Comparison of ENCODE assay signal across 1 cellular context in genomic region chr2:75561566-75562512, GRCh38.
TF ChIP-seq lines count a peak whose summit lies in the region.

No MANE protein-coding gene starts in this region.

TF ChIP-seq in HepG2, 621 proteins besides CTCF, POLR2A, EP300 and RAD21 (continued from another document):
- TF ChIP-seq, protein P1, sequence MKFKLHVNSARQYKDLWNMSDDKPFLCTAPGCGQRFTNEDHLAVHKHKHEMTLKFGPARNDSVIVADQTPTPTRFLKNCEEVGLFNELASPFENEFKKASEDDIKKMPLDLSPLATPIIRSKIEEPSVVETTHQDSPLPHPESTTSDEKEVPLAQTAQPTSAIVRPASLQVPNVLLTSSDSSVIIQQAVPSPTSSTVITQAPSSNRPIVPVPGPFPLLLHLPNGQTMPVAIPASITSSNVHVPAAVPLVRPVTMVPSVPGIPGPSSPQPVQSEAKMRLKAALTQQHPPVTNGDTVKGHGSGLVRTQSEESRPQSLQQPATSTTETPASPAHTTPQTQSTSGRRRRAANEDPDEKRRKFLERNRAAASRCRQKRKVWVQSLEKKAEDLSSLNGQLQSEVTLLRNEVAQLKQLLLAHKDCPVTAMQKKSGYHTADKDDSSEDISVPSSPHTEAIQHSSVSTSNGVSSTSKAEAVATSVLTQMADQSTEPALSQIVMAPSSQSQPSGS (CRISPR knock-in tag; IDR thresholded peaks at IDR 0.05) = no peak
- 0 out of 2 replicates have a peak, but pooled peaks have one; percentile 8 for TF ChIP-seq ZNF501 (CRISPR knock-in tag; IDR thresholded peaks at IDR 0.05)
- TF ChIP-seq YEATS2 (CRISPR knock-in tag; IDR thresholded peaks at IDR 0.05; ENCODE audit: borderline replicate concordance) = no peak
- TF ChIP-seq ZFX (CRISPR knock-in tag; IDR thresholded peaks at IDR 0.05; ENCODE audit: low read depth) = peak; percentile 13
- 0 out of 2 replicates have a peak, but pooled peaks have one; percentile 38 for TF ChIP-seq SALL1 (CRISPR knock-in tag; IDR thresholded peaks at IDR 0.05)
- TF ChIP-seq CC2D1A (CRISPR knock-in tag; IDR thresholded peaks at IDR 0.05) = no peak
- peak; percentile 13; the same call in 1 of the 2 replicates for TF ChIP-seq KAT8 (CRISPR knock-in tag; IDR thresholded peaks at IDR 0.05)
- TF ChIP-seq ZNF160 (CRISPR knock-in tag; IDR thresholded peaks at IDR 0.05) = no peak
- 0 out of 2 replicates have a peak, but pooled peaks have one; percentile 7 for TF ChIP-seq ZBTB39 (CRISPR knock-in tag; IDR thresholded peaks at IDR 0.05)
